In the genomic region with DNA sequence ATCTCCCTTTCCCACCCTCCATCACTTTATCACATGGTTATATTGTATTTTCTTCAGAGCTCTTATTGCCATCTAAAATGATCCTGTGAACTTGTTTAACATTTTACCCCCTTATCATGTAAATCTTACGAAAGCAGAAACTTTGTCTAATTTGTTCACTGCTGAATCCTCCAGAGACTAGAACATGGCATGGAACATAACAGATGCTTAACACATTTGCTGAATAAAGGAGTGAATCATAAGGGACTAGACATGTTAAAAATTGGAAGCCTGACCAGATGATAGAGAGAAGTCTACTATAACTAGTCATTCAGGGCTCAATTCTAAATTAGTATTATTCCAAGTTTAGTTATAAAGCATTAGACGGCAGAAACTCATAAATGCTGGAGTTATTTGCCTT, we compare ENCODE assay signal across 20 cellular contexts.
DNase-seq lines count a peak whose midpoint lies in the region; ATAC-seq, FAIRE-seq and TF ChIP-seq lines count a peak whose summit lies in the region.
"Had no signal": no experiment of that assay in that cellular context is flagged by ENCODE, and none has a peak within 500 bp of the region (broad histone marks: within the 10 kb centered on the region; RNA-seq: fewer than 3 reads in every experiment).

No MANE protein-coding gene starts in this region.

- CTCF ChIA-PET in HepG2 (lab: Yijun Ruan, JAX; ENCODE audit: low intra/inter-chr PET ratio, low total read pairs): no interaction called here

- TF ChIP-seq POLR2A in HepG2 (IDR thresholded peaks at IDR 0.05; ENCODE audit: insufficient read depth in 1 of 2, low read depth in 2 of 2, low read length in 2 of 2): no peak
- no peak for TF ChIP-seq POLR2A in right lobe of liver (IDR thresholded peaks at IDR 0.05)

- no peak for FAIRE-seq in HepG2 (lab: Jason Lieb, UNC)

- H3K4me3 ChIP-seq in HepG2 (replicated peaks in 1 of 3; ENCODE audit: insufficient read depth in 1 of 3, low read depth in 2 of 3, low read length in 3 of 3): no peak overlapping the region
- no peak overlapping the region for H3K4me3 ChIP-seq in right lobe of liver
- H3K4me3 ChIP-seq in fibroblast of the aortic adventitia (ENCODE audit: low read depth, low read length): no peak overlapping the region
- H3K4me3 ChIP-seq in right cardiac atrium (ENCODE audit: low read length): no peak overlapping the region
- H3K4me3 ChIP-seq: BLaER1 treated with 17β-estradiol and CSF1 and Interleukin-3, amounts not matched to agents 10 nM and 100 nM had no signal

- DNase-seq in HepG2 (ENCODE audit: low spot score): no peak
- DNase-seq in right lobe of liver: no peak
- peak; percentile 33 for DNase-seq in NCI-H446 treated with DMSO at 0.1 percent for 48 hours (lab: John Stamatoyannopoulos, UW)
- DNase-seq in fibroblast of the aortic adventitia (ENCODE audit: low read depth): peak; percentile 58
- no peak for DNase-seq in right cardiac atrium
- DNase-seq: CD8-positive, alpha-beta T cell; DMS79; H7; Kasumi-1; MM.1S; NCI-H1092 treated with DMSO at 0.1 percent for 48 hours; NCI-H2081; NCI-H510A; NCI-H748 treated with DMSO at 0.1 percent for 48 hours; OCI-M1; Right ventricle myocardium superior had no signal

- no peaks in the 10 kb centered on the region for H3K27me3 ChIP-seq in HepG2 (ENCODE audit: control insufficient read depth in 1 of 2, insufficient read depth in 2 of 2, low read length in 2 of 2)
- no peaks in the 10 kb centered on the region for H3K27me3 ChIP-seq in right lobe of liver
- H3K27me3 ChIP-seq in right cardiac atrium (ENCODE audit: control insufficient read depth, insufficient read depth): no peaks in the 10 kb centered on the region
- H3K27me3 ChIP-seq: BLaER1 treated with 17β-estradiol and CSF1 and Interleukin-3, amounts not matched to agents 10 nM and 100 nM had no signal

- TF ChIP-seq EP300 in HepG2 (IDR thresholded peaks at IDR 0.05; ENCODE audit: low read depth in 2 of 2, low read length in 2 of 2) (no peak), HepG2 (CRISPR knock-in tag; IDR thresholded peaks at IDR 0.05; ENCODE audit: borderline replicate concordance) (no peak)

- H3K4me1 ChIP-seq in HepG2 (ENCODE audit: insufficient read depth, low read length) (no peaks in the 10 kb centered on the region), right lobe of liver (peaks cover 0 to 8% (median 0%) of the 10 kb centered on the region in 4 donors), right cardiac atrium (ENCODE audit: control insufficient read depth, insufficient read depth, low read length) (peaks cover 1% of the 10 kb centered on the region)
- H3K4me1 ChIP-seq: BLaER1 treated with 17β-estradiol and CSF1 and Interleukin-3, amounts not matched to agents 10 nM and 100 nM had no signal

- BruUV-seq in HepG2 (replicated peaks; lab: Mats Ljungman, UMichigan): no TSS peak

- no peak overlapping the region for H3K4me2 ChIP-seq in HepG2 (ENCODE audit: low read depth, low read length)
- H3K4me2 ChIP-seq: BLaER1 treated with 17β-estradiol and CSF1 and Interleukin-3, amounts not matched to agents 10 nM and 100 nM had no signal

- peaks cover 62% of the 10 kb centered on the region for H3K79me2 ChIP-seq in HepG2 (ENCODE audit: insufficient read depth, low read length)

- peaks cover 43% of the 10 kb centered on the region for H4K20me1 ChIP-seq in HepG2 (ENCODE audit: insufficient read depth, low read length)
- H4K20me1 ChIP-seq: BLaER1 treated with 17β-estradiol and CSF1 and Interleukin-3, amounts not matched to agents 10 nM and 100 nM had no signal

- POLR2A ChIA-PET in HepG2 (lab: Yijun Ruan, JAX): no interaction called here

- H3K36me3 ChIP-seq in HepG2 (replicated peaks in 1 of 2; ENCODE audit: control insufficient read depth in 1 of 2, insufficient read depth in 2 of 2, low read length in 2 of 2) (peaks cover 19 to 76% of the 10 kb centered on the region in 2 experiments), right lobe of liver (no peaks in the 10 kb centered on the region)
- H3K36me3 ChIP-seq: BLaER1 treated with 17β-estradiol and CSF1 and Interleukin-3, amounts not matched to agents 10 nM and 100 nM had no signal

- no peak for TF ChIP-seq RAD21 in HepG2 (CRISPR knock-in tag; IDR thresholded peaks at IDR 0.05)

- ATAC-seq in HepG2 (no peak), right lobe of liver (no peak), GM18867 (IDR thresholded peaks at IDR 0.05; ENCODE audit: unreplicated experiment) (no peak), right cardiac atrium (no peak), HG03139 (IDR thresholded peaks at IDR 0.05; ENCODE audit: unreplicated experiment) (no peak), HG02588 (IDR thresholded peaks at IDR 0.05; ENCODE audit: unreplicated experiment) (no peak)
- ATAC-seq: CD8-positive, alpha-beta T cell had no signal

- in situ Hi-C loops in HepG2 (cut with HindIII; ENCODE audit: extremely low pct_ligation_motif_present, low pct_unique_long_range_greater_than_20kb): no loop called here

- H3K27ac ChIP-seq in HepG2 (ENCODE audit: extremely low read length, insufficient read depth, low read length) (no peak overlapping the region), right lobe of liver (no peak overlapping the region), right cardiac atrium (ENCODE audit: low read length) (no peak overlapping the region)
- H3K27ac ChIP-seq: BLaER1 treated with 17β-estradiol and CSF1 and Interleukin-3, amounts not matched to agents 10 nM and 100 nM had no signal

- H3K9me3 ChIP-seq in HepG2 (ENCODE audit: low read length): peaks cover 15% of the 10 kb centered on the region
- H3K9me3 ChIP-seq in right lobe of liver: no peaks in the 10 kb centered on the region
- H3K9me3 ChIP-seq in right cardiac atrium (ENCODE audit: control insufficient read depth, low read length): no peaks in the 10 kb centered on the region

- H3K9ac ChIP-seq in HepG2 (ENCODE audit: insufficient read depth, low read depth, low read length): no peak overlapping the region
- H3K9ac ChIP-seq: BLaER1 treated with 17β-estradiol and CSF1 and Interleukin-3, amounts not matched to agents 10 nM and 100 nM had no signal

- no peak overlapping the region for H2AFZ ChIP-seq in HepG2 (ENCODE audit: low read length)

- intact Hi-C loops in HepG2 (cut with micrococcal nuclease; ENCODE audit: unreplicated experiment): no loop called here
- intact Hi-C loops in right lobe of liver (cut with DNase I): no loop called here
- intact Hi-C loops in right cardiac atrium (cut with DNase I): no loop called here

- 99% methylated on average over 2 of the region's 2 CpGs for WGBS in HepG2 (ENCODE audit: low lambda C conversion rate)
- 100% methylated on average over 2 of the region's 2 CpGs for WGBS in right lobe of liver (ENCODE audit: insufficient coverage, low coverage, low lambda C conversion rate, missing lambda C conversion rate)
- WGBS in right cardiac atrium: 79% methylated on average over 2 of the region's 2 CpGs

- no peak for TF ChIP-seq CTCF in HepG2 (CRISPR knock-in tag; IDR thresholded peaks at IDR 0.05)
- no peak for TF ChIP-seq CTCF in right lobe of liver (IDR thresholded peaks at IDR 0.05)
- no peak for TF ChIP-seq CTCF in fibroblast of the aortic adventitia (IDR thresholded peaks at IDR 0.05; ENCODE audit: insufficient read depth, low read length)

TF ChIP-seq in HepG2, 621 proteins besides CTCF, POLR2A, EP300 and RAD21:
- no peak for TF ChIP-seq ZFP36L1 (CRISPR knock-in tag; IDR thresholded peaks at IDR 0.05)
- TF ChIP-seq AGO2 (optimal IDR thresholded peaks at IDR 0.05; ENCODE audit: low read depth, low read length): peak; percentile 19
TF ChIP-seq in HepG2: peak in this region for 1.

Comparison
In these comparisons a context has a peak if more than half of its experiments do, and no peak if none do; other contexts are left out.
1. DNase-seq: peak in NCI-H446 treated with DMSO at 0.1 percent for 48 hours (single experiment) and fibroblast of the aortic adventitia (single experiment); none in HepG2 (single experiment), right lobe of liver (0 of 3) and right cardiac atrium (0 of 3).